ENCODE assay signal across 8 cellular contexts in genomic region chr9:136363106-136363605, GRCh38. TPM values are rescaled to one million over a fixed set of nuclear protein-coding genes. Genes with fewer than 3 reads are reported as not detected.
A peak's percentile ranks its signal among the peaks of the same experiment; 100 is the strongest.
DNase-seq lines count a peak whose midpoint lies in the region; FAIRE-seq and TF ChIP-seq lines count a peak whose summit lies in the region.

No MANE protein-coding gene starts in this region.

- no peaks in the 10 kb centered on the region for H3K9me3 Mint-ChIP-seq in H9

- peak overlapping the region in 2 of 3 experiments; percentile 35 to 89; a peak in 3 of 7 replicates for H3K27ac Mint-ChIP-seq in H9

- no peaks in the 10 kb centered on the region for H3K9me3 ChIP-seq in H9 (ENCODE audit: control insufficient read depth, low read depth, low read length)
- no peaks in the 10 kb centered on the region for H3K9me3 ChIP-seq in SJCRH30 (replicated peaks)

- no peak overlapping the region for H2AK5ac ChIP-seq in H9 (ENCODE audit: insufficient read length, low read length)

- peak overlapping the region; percentile 82 to 87 for H3K4me3 Mint-ChIP-seq in H9

- H3K4ac ChIP-seq in H9 (ENCODE audit: low read depth, low read length), result no peak overlapping the region

- no peak overlapping the region for H4K5ac ChIP-seq in H9 (ENCODE audit: insufficient read length, low read depth, low read length)

- H3K27ac ChIP-seq in H9 (ENCODE audit: insufficient read length, low read depth, low read length) (no peak overlapping the region), SJCRH30 (peak overlapping the region; percentile 58; the same call in 1 of the 2 replicates)

- no peak overlapping the region for H2BK120ac ChIP-seq in H9 (ENCODE audit: low read depth, low read length, poor library complexity, severe bottlenecking)

- peak overlapping the region; percentile 5 for H3K4me2 ChIP-seq in H9 (ENCODE audit: insufficient read depth, insufficient read length, low read length)

- H3K4me1 ChIP-seq in H9 (ENCODE audit: insufficient read depth, low read length), result no peaks in the 10 kb centered on the region
- peaks cover 9% of the 10 kb centered on the region for H3K4me1 ChIP-seq in SJCRH30

- peak; percentile 89 for FAIRE-seq in G401.6 (lab: Jason Lieb, UNC)
- no peak for FAIRE-seq in frontal cortex (lab: Jason Lieb, UNC)

- DNase-seq in H9 (peak; percentile 98), M059J (ENCODE audit: low read depth) (peak; percentile 91), SJCRH30 (peak; percentile 98 to 99), frontal cortex (ENCODE audit: low spot score in 2 of 2) (peak; percentile 98 to 100), nucleus accumbens (lab: John Stamatoyannopoulos, UW) (peak in 55 of 56 donors; percentile 59 to 98 (median 91)), superior temporal gyrus (ENCODE audit: extremely low spot score) (peak; percentile 88)
- DNase-seq in activated naive CD4-positive, alpha-beta T cell treated with Interleukin-2 at 50 U/mL for 16 hours, result peak; percentile 92

- H2BK20ac ChIP-seq in H9 (ENCODE audit: low read depth, low read length, poor library complexity, severe bottlenecking), result no peak overlapping the region

- H3K9ac ChIP-seq in H9 (ENCODE audit: extremely low read depth, insufficient read length, low read length), result peak overlapping the region; percentile 60

- no peak overlapping the region for H3K23ac ChIP-seq in H9 (ENCODE audit: insufficient read length, low read depth, low read length)

- no peaks in the 10 kb centered on the region for H3K27me3 ChIP-seq in H9 (ENCODE audit: insufficient read depth, low read length)
- no peaks in the 10 kb centered on the region for H3K27me3 ChIP-seq in SJCRH30

- TF ChIP-seq CTCF in H9 (conservative IDR thresholded peaks at IDR 0.05), result no peak

- peak overlapping the region; percentile 77 for H3K14ac ChIP-seq in H9 (ENCODE audit: insufficient read depth, low read length)

- no peak overlapping the region for H2BK12ac ChIP-seq in H9 (ENCODE audit: insufficient read length, low read depth, low read length)

- peaks cover 1% of the 10 kb centered on the region; the same call in 1 of the 2 replicates for H3K27me3 Mint-ChIP-seq in H9 (ENCODE audit: low read depth)

- peak overlapping the region; percentile 94 for H3K4me3 ChIP-seq in SJCRH30

- H3K79me2 ChIP-seq in H9 (ENCODE audit: insufficient read depth, low read length), result no peaks in the 10 kb centered on the region

- H3K79me1 ChIP-seq in H9 (ENCODE audit: insufficient read depth, low read depth, low read length, poor library complexity, severe bottlenecking), result no peaks in the 10 kb centered on the region

- no CpG with 5 or more reads among the region's 43 CpGs for WGBS in H9 (ENCODE audit: extremely low coverage, insufficient read length, low lambda C conversion rate)

- H3T11ph ChIP-seq in H9 (ENCODE audit: low read length), result no peak overlapping the region

- no peak overlapping the region for H4K8ac ChIP-seq in H9 (replicated peaks; ENCODE audit: insufficient read length, low read depth, low read length)

- H2BK5ac ChIP-seq in H9 (ENCODE audit: insufficient read length, low read length), result no peak overlapping the region

- H3K4me1 Mint-ChIP-seq in H9, result peaks cover 3 to 5% of the 10 kb centered on the region in 2 experiments; a peak in 1 of 4 replicates

- no peaks in the 10 kb centered on the region for H4K20me1 ChIP-seq in H9 (ENCODE audit: control insufficient read depth, insufficient read depth, insufficient read length)

- no peak overlapping the region for H2AFZ ChIP-seq in H9 (ENCODE audit: low read length)

- no peaks in the 10 kb centered on the region for H3K36me3 ChIP-seq in SJCRH30

- H2BK15ac ChIP-seq in H9 (ENCODE audit: low read depth, low read length), result no peak overlapping the region

- H4K91ac ChIP-seq in H9 (ENCODE audit: insufficient read length, low read depth, low read length), result no peak overlapping the region

- no peaks in the 10 kb centered on the region for H3K23me2 ChIP-seq in H9 (ENCODE audit: insufficient read length, low read depth, low read length, poor library complexity, severe bottlenecking)

- peaks cover 0 to 10% (median 0%) of the 10 kb centered on the region in 3 experiments; a peak in 3 of 7 replicates for H3K36me3 Mint-ChIP-seq in H9 (ENCODE audit: insufficient read depth in 1 of 3, low read depth in 3 of 3)

- H3K56ac ChIP-seq in H9 (ENCODE audit: insufficient read length, low read depth, low read length), result no peak overlapping the region

- H3K18ac ChIP-seq in H9 (ENCODE audit: insufficient read length, low read depth, low read length), result peak overlapping the region; percentile 52

RNA-seq across cellular contexts. Expression of gene DNLZ, which starts 0.4 kb away (rescaled TPM):
- total RNA-seq in H9 (2021) (22.3 and 24.8 TPM in 2 replicates), frontal cortex (9.0 TPM)
- total RNA-seq in M059J (2014; rRNA removed; shearing (Covaris generic)), result 35.9 and 56.6 TPM in 2 replicates
- total RNA-seq in SJCRH30 (2014; rRNA removed; shearing (Covaris generic)), result 17.0 and 19.4 TPM in 2 replicates

RNA-seq across cellular contexts. Expression of gene CARD9, which starts 10.3 kb away (rescaled TPM):
- total RNA-seq in H9 (2021), result 5.5 and 5.6 TPM in 2 replicates
- total RNA-seq in M059J (2014; rRNA removed; shearing (Covaris generic)), result 0.05 and 0.12 TPM in 2 replicates
- total RNA-seq in SJCRH30 (2014; rRNA removed; shearing (Covaris generic)), result 8.8 and 11.8 TPM in 2 replicates
- 0.41 TPM for total RNA-seq in frontal cortex

RNA-seq across cellular contexts. Expression of gene GPSM1, which starts 35.8 kb away (rescaled TPM):
- 22.1 and 24.7 TPM in 2 replicates for total RNA-seq in H9 (2021)
- total RNA-seq in M059J (2014; rRNA removed; shearing (Covaris generic)), result 4.5 and 12.5 TPM in 2 replicates
- total RNA-seq in SJCRH30 (2014; rRNA removed; shearing (Covaris generic)), result 52.5 and 57.2 TPM in 2 replicates
- total RNA-seq in frontal cortex, result 71.7 TPM

RNA-seq across cellular contexts. Expression of gene SNAPC4, which starts 36.8 kb away (rescaled TPM):
- 29.7 TPM in 2 replicates for total RNA-seq in H9 (2021)
- total RNA-seq in M059J (2014; rRNA removed; shearing (Covaris generic)), result 3.0 and 8.1 TPM in 2 replicates
- 7.5 and 8.9 TPM in 2 replicates for total RNA-seq in SJCRH30 (2014; rRNA removed; shearing (Covaris generic))
- total RNA-seq in frontal cortex, result 5.7 TPM

RNA-seq across cellular contexts. Expression of gene ENTR1, which starts 47.3 kb away (rescaled TPM):
- total RNA-seq in H9 (2021) (105 and 108 TPM in 2 replicates), frontal cortex (20.0 TPM)
- total RNA-seq in M059J (2014; rRNA removed; shearing (Covaris generic)), result 42.3 and 64.2 TPM in 2 replicates
- 56.5 and 72.0 TPM in 2 replicates for total RNA-seq in SJCRH30 (2014; rRNA removed; shearing (Covaris generic))
